Comparison of ENCODE assay signal across 9 cellular contexts in the genomic region with DNA sequence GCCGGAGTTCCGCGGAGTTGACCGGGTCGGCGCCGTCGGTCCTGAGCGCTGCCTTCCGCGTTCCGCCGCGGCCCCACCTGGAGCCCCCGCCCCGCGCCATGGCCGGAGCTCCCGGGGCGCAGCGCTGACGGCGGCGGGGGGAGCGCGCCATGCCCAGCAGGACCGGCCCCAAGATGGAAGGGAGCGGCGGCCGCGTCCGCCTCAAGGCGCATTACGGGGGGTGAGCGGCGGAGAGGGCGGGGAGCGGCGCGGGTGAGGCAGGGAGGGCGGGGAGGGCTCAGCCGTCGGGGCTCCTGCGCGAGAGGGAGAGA. TPM values are rescaled to one million over a fixed set of nuclear protein-coding genes. Genes with fewer than 3 reads are reported as not detected.
DNase-seq lines count a peak whose midpoint lies in the region; ATAC-seq and TF ChIP-seq lines count a peak whose summit lies in the region.
"Had no signal": no experiment of that assay in that cellular context is flagged by ENCODE, and none has a peak within 500 bp of the region (broad histone marks: within the 10 kb centered on the region; RNA-seq: fewer than 3 reads in every experiment).

No MANE protein-coding gene starts in this region.

- H3K27me3 ChIP-seq in hepatocyte (peaks cover 3% of the 10 kb centered on the region), spleen (replicated peaks in 1 of 7) (peaks cover 0 to 64% (median 12%) of the 10 kb centered on the region in 7 donors)

- H3K27me3 Mint-ChIP-seq in T-cell: peaks cover 4 to 11% of the 10 kb centered on the region in 2 donors

- peaks cover 16% of the 10 kb centered on the region for H4K20me1 ChIP-seq in hepatocyte (ENCODE audit: insufficient read depth, poor library complexity, severe bottlenecking)

- TF ChIP-seq POLR2A in spleen (IDR thresholded peaks at IDR 0.05): no peak

- H3K36me3 Mint-ChIP-seq in T-cell: peaks cover 2% of the 10 kb centered on the region

- H3K4me3 ChIP-seq in hepatocyte (peak overlapping the region; percentile 85), spleen (peak overlapping the region; percentile 65 to 93 (median 80))

- H3K27ac ChIP-seq in hepatocyte: peak overlapping the region; percentile 88
- H3K27ac ChIP-seq in spleen: peak overlapping the region in 7 of 8 donors; percentile 67 to 89 (median 85)

- WGBS in hepatocyte (ENCODE audit: low lambda C conversion rate, missing lambda C conversion rate): 2% methylated on average over 11 of the region's 45 CpGs
- WGBS in spleen, 5 donors: 0 to 1% (median 0%) methylated on average over 1 to 45 of the region's 45 CpGs; no CpG with 5 or more reads in 2 of the 5 donors

- CTCF ChIA-PET in T-cell (lab: Charles Lee): interaction anchor here in 1 of 2 donors (0.6 kb wide), 1 partner anchor 551 kb away, joined by 3 read pairs; no protein-coding TSS in a partner anchor

- peak in 3 of 4 experiments; percentile 34 to 51 (median 47) for ATAC-seq in T-cell (replicated peaks in 1 of 4)
- no peak for ATAC-seq in HG03520 (IDR thresholded peaks at IDR 0.05; ENCODE audit: unreplicated experiment)

- TF ChIP-seq CTCF in hepatocyte (IDR thresholded peaks at IDR 0.05; ENCODE audit: poor library complexity) (no peak), spleen (IDR thresholded peaks at IDR 0.05 in 8 of 11, conservative IDR thresholded peaks at IDR 0.05 in 3 of 11) (no peak)

- H3K4me2 ChIP-seq in hepatocyte: peak overlapping the region; percentile 89

- no peaks in the 10 kb centered on the region for H3K9me3 ChIP-seq in hepatocyte (ENCODE audit: low read depth)
- H3K9me3 ChIP-seq in spleen: no peaks in the 10 kb centered on the region

- peaks cover 37% of the 10 kb centered on the region for H3K79me2 ChIP-seq in hepatocyte

- H3K4me1 Mint-ChIP-seq in T-cell: peaks cover 26 to 35% (median 26%) of the 10 kb centered on the region in 3 donors

- DNase-seq in NCI-H748 (lab: John Stamatoyannopoulos, UW; ENCODE audit: unreplicated experiment) (peak; percentile 71), NCI-H748 treated with DMSO at 0.1 percent for 48 hours (lab: John Stamatoyannopoulos, UW) (no peak), T-cell (peak in 14 of 34 experiments; percentile 3 to 38 (median 26)), hepatocyte (ENCODE audit: low spot score) (no peak), spleen (no peak), medulla oblongata (ENCODE audit: extremely low spot score) (no peak), NCI-H1105 (lab: John Stamatoyannopoulos, UW) (no peak)

- POLR2A ChIA-PET in T-cell (lab: Charles Lee): no interaction called here

- no peak overlapping the region for H2AFZ ChIP-seq in hepatocyte

- no peaks in the 10 kb centered on the region for H3K9me2 ChIP-seq in hepatocyte (replicated peaks; ENCODE audit: insufficient read depth)

- H3K4me3 Mint-ChIP-seq in T-cell: peak overlapping the region; percentile 39 to 75 (median 69)

- intact Hi-C loops in spleen (cut with DNase I; ENCODE audit: low total_unique reads): no loop called here

- H3K36me3 ChIP-seq in hepatocyte (replicated peaks; ENCODE audit: insufficient read depth, low read depth) (no peaks in the 10 kb centered on the region), spleen (peaks cover 0 to 3% (median 2%) of the 10 kb centered on the region in 6 donors)

- H3K9me3 Mint-ChIP-seq in T-cell: no peaks in the 10 kb centered on the region

- no peak overlapping the region for H3K27ac Mint-ChIP-seq in T-cell

- H3K4me1 ChIP-seq in hepatocyte (ENCODE audit: insufficient read depth) (peaks cover 25% of the 10 kb centered on the region), spleen (peaks cover 33 to 76% (median 62%) of the 10 kb centered on the region in 6 donors)

RNA-seq across cellular contexts. Expression of a gene that starts 0.2 kb away (rescaled TPM):
- total RNA-seq in T-cell (10 to 100 TPM; 27.5 to 36.9 (median 31.0) TPM), hepatocyte (41.0 and 45.6 TPM in 2 replicates), spleen (10 to 100 TPM; 19.5 to 61.8 (median 38.7) TPM)
- polyA plus RNA-seq in hepatocyte (52.3 and 52.5 TPM in 2 replicates), spleen (10 to 100 TPM; 17.6 to 35.8 (median 32.3) TPM)

RNA-seq across cellular contexts. Expression of a gene that starts 31.3 kb away (rescaled TPM):
- total RNA-seq in T-cell (1 to 10 TPM in 1 of 5 donors, not detected in 4; 1.1 TPM), hepatocyte (not detected in 2 replicates), spleen (1 to 10 TPM in 2 of 7 donors, under 1 TPM in 3, not detected in 2; 0.40 to 1.2 (median 0.94) TPM)
- polyA plus RNA-seq in hepatocyte (not detected in 2 replicates), spleen (1 to 10 TPM in 1 of 3 donors, under 1 TPM in 1, not detected in 1; 0.35 to 1.1 TPM)
- total RNA-seq: glomerular endothelial cell had no signal

RNA-seq across cellular contexts. Expression of a gene that starts 46.9 kb away (rescaled TPM):
- total RNA-seq in T-cell (not detected), hepatocyte (not detected in 2 replicates), spleen (under 1 TPM in 3 of 7 donors, not detected in 4; 0.10 to 0.32 (median 0.27) TPM)
- polyA plus RNA-seq in hepatocyte (0.07 TPM in 1 of 2 replicates, not detected in the other), spleen (under 1 TPM; 0.03 to 0.18 (median 0.09) TPM)
- total RNA-seq: glomerular endothelial cell had no signal
